ENCODE assay signal across 6 cellular contexts in genomic region chr13:35106771-35107170, GRCh38.
A peak's percentile ranks its signal among the peaks of the same experiment; 100 is the strongest.
DNase-seq lines count a peak whose midpoint lies in the region; ATAC-seq, FAIRE-seq and TF ChIP-seq lines count a peak whose summit lies in the region.
"Not testable (repeated sequence)": the region's sequence is repeated elsewhere in the genome, so short reads cannot be mapped to it uniquely, and the experiment has no call there.

No MANE protein-coding gene starts in this region.

- BruUV-seq in PC-3 (replicated peaks; lab: Mats Ljungman, UMichigan): not testable (repeated sequence)

- H3K4me2 ChIP-seq in PC-3 (ENCODE audit: low read length): not testable (repeated sequence)

- H3K36me3 ChIP-seq in PC-3 (ENCODE audit: low read depth, low read length); pancreas: not testable (repeated sequence)

- not testable (repeated sequence) for TF ChIP-seq CTCF in PC-3 (conservative IDR thresholded peaks at IDR 0.05; ENCODE audit: low read depth, low read length); pancreas (IDR thresholded peaks at IDR 0.05)

- intact Hi-C loops in PC-3 (cut with micrococcal nuclease): loop anchor here (1.0 kb wide), 1 partner anchor 385 kb away; no protein-coding TSS in a partner anchor
- intact Hi-C loops in pancreas (cut with DNase I): not testable (repeated sequence)

- not testable (repeated sequence) for H3K79me2 ChIP-seq in PC-3 (ENCODE audit: low read length)

- H3K9me2 ChIP-seq in PC-3 (replicated peaks; ENCODE audit: low read length): not testable (repeated sequence)

- DNase-seq in DMS53 treated with DMSO at 0.1 percent for 48 hours (lab: John Stamatoyannopoulos, UW; ENCODE audit: unreplicated experiment) (peak; percentile 2), LHCN-M2 (ENCODE audit: low read depth) (peak; percentile 11), NCI-H2029 (lab: John Stamatoyannopoulos, UW) (peak; percentile 0), PC-3 (peak; percentile 61)
- not testable (repeated sequence) for DNase-seq in frontal cortex (ENCODE audit: low spot score in 2 of 2); pancreas

- not testable (repeated sequence) for H3F3A ChIP-seq in PC-3 (ENCODE audit: low read length, unreplicated experiment)

- POLR2A ChIA-PET in PC-3 (lab: Charles Lee; ENCODE audit: unreplicated experiment): not testable (repeated sequence)

- H3K9me3 ChIP-seq in PC-3 (ENCODE audit: low read length); pancreas: not testable (repeated sequence)

- H3K4me3 ChIP-seq in PC-3 (ENCODE audit: low read length); pancreas: not testable (repeated sequence)

- peak; percentile 84 for ATAC-seq in PC-3
- ATAC-seq in pancreas: not testable (repeated sequence)

- FAIRE-seq in frontal cortex (lab: Jason Lieb, UNC) (peak; percentile 89), pancreas (lab: Jason Lieb, UNC) (peak; percentile 72)

- CTCF ChIA-PET in PC-3 (lab: Charles Lee): not testable (repeated sequence)

- H3K9ac ChIP-seq in PC-3 (ENCODE audit: low read length): not testable (repeated sequence)

- H2AFZ ChIP-seq in PC-3 (ENCODE audit: low read length): not testable (repeated sequence)

- H3K4me1 ChIP-seq in PC-3 (ENCODE audit: insufficient read depth, low read length): peaks cover 28% of the 10 kb centered on the region
- not testable (repeated sequence) for H3K4me1 ChIP-seq in pancreas

- not testable (repeated sequence) for H3K27ac ChIP-seq in PC-3 (ENCODE audit: low read length); pancreas

- not testable (repeated sequence) for H3K27me3 ChIP-seq in PC-3 (ENCODE audit: low read length); pancreas

- H4K20me1 ChIP-seq in PC-3 (ENCODE audit: low read length): not testable (repeated sequence)
